30 cellular contexts compared by ENCODE assay signal in genomic region chr9:97813072-97813471, GRCh38. TPM values are rescaled to one million over a fixed set of nuclear protein-coding genes. Genes with fewer than 3 reads are reported as not detected.
"Had no signal": no experiment of that assay in that cellular context is flagged by ENCODE, and none has a peak within 500 bp of the region (broad histone marks: within the 10 kb centered on the region; RNA-seq: fewer than 3 reads in every experiment).

No MANE protein-coding gene starts in this region.

- ATAC-seq: stimulated activated effector memory CD8-positive, alpha-beta T cell treated with anti-CD3 and anti-CD28 coated beads, Interleukin-12 subunit alpha, Interleukin-12 subunit beta, amount 100 ng/mL, for 72 hours; stimulated activated memory B cell treated with anti-CD40 and anti-IgM and Interleukin-4, amounts not matched to agents 10 μg/mL and 1 μg/mL and 100 μg/mL, for 72 hours; stimulated activated naive B cell treated with anti-CD40 and anti-IgM and Interleukin-4, amounts not matched to agents 10 μg/mL and 1 μg/mL and 100 μg/mL, for 72 hours; stimulated activated naive CD8-positive, alpha-beta T cell treated with anti-CD3 and anti-CD28 coated beads, Interleukin-15, amount 100 ng/mL, for 72 hours; stimulated activated naive CD8-positive, alpha-beta T cell treated with anti-CD3 and anti-CD28 coated beads, Interleukin-15, Interleukin-2, amounts not matched to agents 100 U/mL and 50 U/mL, for 24 hours; upper lobe of right lung had no signal

- H3K9me3 ChIP-seq: suprapubic skin, testis, thoracic aorta, thyroid gland, transverse colon, upper lobe of left lung, upper lobe of right lung, uterus, vagina had no signal

- DNase-seq: stimulated activated CD4-positive, alpha-beta T cell treated with anti-CD3 and anti-CD28 coated beads, Interleukin-2, amount 100 ng/mL, for 48 hours; stimulated activated CD4-positive, alpha-beta T cell treated with anti-CD3 and anti-CD28 coated beads, Interleukin-4, amount 100 ng/mL, for 1 hour; stimulated activated CD4-positive, alpha-beta T cell treated with anti-CD3 and anti-CD28 coated beads, Interleukin-4, amount 100 ng/mL, for 24 hours; stimulated activated CD4-positive, alpha-beta T cell treated with anti-CD3 and anti-CD28 coated beads, Interleukin-4, amount 100 ng/mL, for 4 hours; stimulated activated CD8-positive, alpha-beta memory T cell treated with anti-CD3 and anti-CD28 coated beads, Interleukin-4, amount 100 ng/mL, for 48 hours; stimulated activated naive B cell treated with anti-CD40 and anti-IgM and Interleukin-4, amounts not matched to agents 10 μg/mL and 1 μg/mL and 100 μg/mL, for 72 hours; stimulated activated naive CD4-positive, alpha-beta T cell; stimulated activated naive CD4-positive, alpha-beta T cell treated with Interleukin-2 at 50 U/mL for 16 hours; stimulated activated naive CD8-positive, alpha-beta T cell treated with anti-CD3 and anti-CD28 coated beads, Interleukin-15, amount 100 ng/mL, for 72 hours; stimulated activated naive CD8-positive, alpha-beta T cell treated with anti-CD3 and anti-CD28 coated beads, Interleukin-15, Interleukin-2, amounts not matched to agents 100 U/mL and 50 U/mL, for 24 hours; stomach; substantia nigra; testis; thyroid gland; tibial artery; transverse colon; trophoblast cell; upper lobe of left lung; upper lobe of right lung; uterus had no signal

- H3K27me3 ChIP-seq: testis, thyroid gland, tibial artery, tibial nerve, upper lobe of left lung, upper lobe of right lung, uterus, vagina had no signal

- H3K27ac ChIP-seq: stomach, suprapubic skin, testis, thoracic aorta, tibial artery, tibial nerve, transverse colon, upper lobe of left lung, upper lobe of right lung, uterus, vagina had no signal

- H3K4me1 ChIP-seq: stomach, suprapubic skin, testis, tibial artery, tibial nerve, transverse colon, upper lobe of left lung, upper lobe of right lung, uterus, vagina had no signal

- H3K4me3 ChIP-seq: stomach, suprapubic skin, testis, thoracic aorta, thyroid gland, tibial artery, tibial nerve, transverse colon, upper lobe of left lung, upper lobe of right lung, uterus, vagina had no signal

- FAIRE-seq: urothelium cell line had no signal

- H3K36me3 ChIP-seq: stomach, suprapubic skin, thoracic aorta, thyroid gland, tibial artery, tibial nerve, transverse colon, upper lobe of left lung, upper lobe of right lung, uterus, vagina had no signal

RNA-seq across cellular contexts. Expression of gene FOXE1, which starts 40.0 kb away (rescaled TPM):
- total RNA-seq: subcutaneous adipose tissue, temporal lobe, tibial nerve, transverse colon, upper lobe of right lung, urinary bladder, uterus had no signal
- polyA plus RNA-seq: urinary bladder had no signal
